ENCODE assay signal across 9 cellular contexts in the genomic region with DNA sequence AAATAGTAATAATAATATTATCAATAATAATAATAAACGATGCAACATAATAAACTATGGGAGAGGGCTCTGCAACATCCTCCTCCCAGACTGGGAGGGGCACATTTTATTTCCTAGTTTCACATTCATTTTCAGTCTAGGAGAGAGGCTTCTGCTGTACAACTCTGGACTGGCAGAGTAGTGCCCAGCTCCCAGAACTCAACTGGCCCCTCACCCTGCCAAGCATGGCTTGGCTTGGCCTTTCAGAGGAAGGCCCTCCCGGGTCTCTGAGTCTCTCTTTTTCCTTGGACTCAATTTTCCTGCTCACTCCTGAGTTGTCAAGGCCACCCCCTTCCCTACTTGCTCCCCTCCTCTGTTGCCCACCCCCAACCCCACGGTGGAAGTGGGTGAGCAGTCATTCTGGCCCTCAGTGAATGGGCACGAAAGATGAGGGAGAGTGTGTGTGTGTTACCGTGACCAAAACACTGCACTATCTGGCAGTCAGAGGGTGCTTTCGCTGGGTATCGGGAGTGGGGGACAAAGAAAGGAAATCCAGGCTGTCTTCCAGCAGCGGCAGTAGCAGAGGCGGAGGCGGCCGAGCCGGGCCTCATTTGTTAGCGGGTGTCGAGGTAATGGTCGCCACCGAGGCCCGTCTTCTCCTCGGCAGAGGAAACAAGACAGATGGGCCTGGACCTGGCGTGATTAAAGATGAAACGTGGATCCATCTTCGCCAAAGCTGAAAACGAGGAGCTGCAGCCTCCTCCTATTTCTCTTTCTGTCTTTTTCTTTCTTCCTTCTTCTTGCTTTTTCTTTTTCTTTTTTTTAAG. TPM values are rescaled to one million over a fixed set of nuclear protein-coding genes. Genes with fewer than 3 reads are reported as not detected.
DNase-seq lines count a peak whose midpoint lies in the region; ATAC-seq and TF ChIP-seq lines count a peak whose summit lies in the region.
"Had no signal": no experiment of that assay in that cellular context is flagged by ENCODE, and none has a peak within 500 bp of the region (broad histone marks: within the 10 kb centered on the region; RNA-seq: fewer than 3 reads in every experiment).

No MANE protein-coding gene starts in this region.

- no peak overlapping the region for H3K27ac ChIP-seq in OCI-LY3 (ENCODE audit: low read length)

- H3K9me3 ChIP-seq in Caco-2 (no peaks in the 10 kb centered on the region), OCI-LY3 (ENCODE audit: insufficient read depth, low read length) (no peaks in the 10 kb centered on the region)

- H3K4me1 Mint-ChIP-seq in Caco-2 (ENCODE audit: low read depth, unreplicated experiment) (peaks cover 22% of the 10 kb centered on the region), progenitor cell of endocrine pancreas (ENCODE audit: low read depth) (peaks cover 15% of the 10 kb centered on the region)

- H3K27me3 ChIP-seq in Caco-2 (replicated peaks; ENCODE audit: control insufficient read depth, insufficient read depth, low read length) (peaks cover 2% of the 10 kb centered on the region; the same call in 1 of the 2 replicates), OCI-LY3 (ENCODE audit: low read depth, low read length) (no peaks in the 10 kb centered on the region)

- POLR2A ChIA-PET in Caco-2 (lab: Charles Lee) = no interaction called here

- H4K20me1 ChIP-seq in OCI-LY3 (ENCODE audit: insufficient read depth, low read length) = peaks cover 4% of the 10 kb centered on the region; the same call in 1 of the 2 replicates

- no peak for TF ChIP-seq CTCF in Caco-2 (IDR thresholded peaks at IDR 0.05; ENCODE audit: insufficient read depth in 1 of 2, low read depth in 1 of 2, low read length in 1 of 2, severe bottlenecking in 1 of 2, unreplicated experiment in 1 of 2)
- TF ChIP-seq CTCF in OCI-LY3 (IDR thresholded peaks at IDR 0.05; ENCODE audit: low read depth, low read length) = no peak
- no peak for TF ChIP-seq CTCF in progenitor cell of endocrine pancreas (IDR thresholded peaks at IDR 0.05; ENCODE audit: unreplicated experiment)

- H3K4me2 ChIP-seq in OCI-LY3 (ENCODE audit: low read length) = peak overlapping the region; percentile 15; the same call in 1 of the 2 replicates

- H2AFZ ChIP-seq in OCI-LY3 (ENCODE audit: low read depth, low read length) = no peak overlapping the region

- BruUV-seq in Caco-2 (replicated peaks; lab: Mats Ljungman, UMichigan) = TSS peak; percentile 28

- peaks cover 30% of the 10 kb centered on the region for H3K4me1 ChIP-seq in Caco-2
- peaks cover 49% of the 10 kb centered on the region for H3K4me1 ChIP-seq in OCI-LY3 (ENCODE audit: low read length)

- H3K4me3 Mint-ChIP-seq in Caco-2 (ENCODE audit: unreplicated experiment) = no peak overlapping the region
- H3K4me3 Mint-ChIP-seq in progenitor cell of endocrine pancreas (ENCODE audit: low read depth) = peak overlapping the region; percentile 37

- H3K36me3 ChIP-seq in Caco-2 (ENCODE audit: control insufficient read depth, insufficient read depth, low read length) (no peaks in the 10 kb centered on the region), OCI-LY3 (replicated peaks; ENCODE audit: low read depth, low read length) (peaks cover 37% of the 10 kb centered on the region)

- no peak for ATAC-seq in GM21529 (IDR thresholded peaks at IDR 0.05; ENCODE audit: unreplicated experiment)

- no peak for TF ChIP-seq POLR2A in erythroblast (IDR thresholded peaks at IDR 0.05; ENCODE audit: low read length)

- H3K9ac ChIP-seq in OCI-LY3 (ENCODE audit: low read length) = no peak overlapping the region

- CTCF ChIA-PET in Caco-2 (lab: Charles Lee) = interaction anchor here (1.0 kb wide), 1 partner anchor 20 kb away, joined by 3 read pairs; no protein-coding TSS in a partner anchor

- DNase-seq in Caco-2 (no peak), erythroblast (lab: John Stamatoyannopoulos, UW) (peak; percentile 44 to 52), progenitor cell of endocrine pancreas (ENCODE audit: low spot score, unreplicated experiment) (no peak), DMS79 treated with DMSO at 0.1 percent for 48 hours (lab: John Stamatoyannopoulos, UW) (no peak), NCI-H1417 (lab: John Stamatoyannopoulos, UW) (no peak), DMS114 treated with DMSO at 0.1 percent for 48 hours (lab: John Stamatoyannopoulos, UW; ENCODE audit: unreplicated experiment) (no peak)
- DNase-seq: stimulated activated CD4-positive, alpha-beta T cell treated with anti-CD3 and anti-CD28 coated beads, Interleukin-2, amount 100 ng/mL, for 48 hours had no signal

- H3K9me3 Mint-ChIP-seq in Caco-2 (ENCODE audit: unreplicated experiment) = no peaks in the 10 kb centered on the region
- no peaks in the 10 kb centered on the region for H3K9me3 Mint-ChIP-seq in progenitor cell of endocrine pancreas (ENCODE audit: low read depth)

- no peak overlapping the region for H3K27ac Mint-ChIP-seq in Caco-2 (ENCODE audit: unreplicated experiment)
- H3K27ac Mint-ChIP-seq in progenitor cell of endocrine pancreas = peak overlapping the region; percentile 41

- peaks cover 4% of the 10 kb centered on the region for H3K36me3 Mint-ChIP-seq in Caco-2 (ENCODE audit: insufficient read depth, unreplicated experiment)
- H3K36me3 Mint-ChIP-seq in progenitor cell of endocrine pancreas (ENCODE audit: insufficient read depth) = no peaks in the 10 kb centered on the region

- H3K27me3 Mint-ChIP-seq in Caco-2 (ENCODE audit: insufficient read depth, unreplicated experiment) (peaks cover 12% of the 10 kb centered on the region), progenitor cell of endocrine pancreas (peaks cover 39% of the 10 kb centered on the region)

- H3K79me2 ChIP-seq in OCI-LY3 (ENCODE audit: low read length) = peaks cover 46% of the 10 kb centered on the region

- H3K4me3 ChIP-seq in Caco-2 (ENCODE audit: low read depth, low read length) (no peak overlapping the region), OCI-LY3 (ENCODE audit: low read length) (no peak overlapping the region)

- intact Hi-C loops in Caco-2 (cut with micrococcal nuclease; ENCODE audit: unreplicated experiment) = no loop called here

RNA-seq across cellular contexts. Expression of gene HOXB4, which starts 2.3 kb away (rescaled TPM):
- total RNA-seq in Caco-2 (2022) (3.4 and 3.9 TPM in 2 replicates), progenitor cell of endocrine pancreas (3.4 and 6.0 TPM in 2 replicates)

RNA-seq across cellular contexts. Expression of gene HOXB3, which starts 14.2 kb away (rescaled TPM):
- total RNA-seq in Caco-2 (2022) = 7.2 and 10.1 TPM in 2 replicates
- 19.4 and 32.1 TPM in 2 replicates for total RNA-seq in progenitor cell of endocrine pancreas

RNA-seq across cellular contexts. Expression of gene HOXB5, which starts 17.7 kb away (rescaled TPM):
- total RNA-seq in Caco-2 (2022) (not detected in 2 replicates), progenitor cell of endocrine pancreas (2.1 and 5.6 TPM in 2 replicates)

RNA-seq across cellular contexts. Expression of gene HOXB6, which starts 28.9 kb away (rescaled TPM):
- 1.8 and 1.9 TPM in 2 replicates for total RNA-seq in Caco-2 (2022)
- total RNA-seq in progenitor cell of endocrine pancreas = 0.96 and 3.1 TPM in 2 replicates

RNA-seq across cellular contexts. Expression of gene HOXB2, which starts 31.0 kb away (rescaled TPM):
- 0.65 and 1.1 TPM in 2 replicates for total RNA-seq in Caco-2 (2022)
- total RNA-seq in progenitor cell of endocrine pancreas = 15.2 and 19.8 TPM in 2 replicates

Comparison
In these comparisons a context has a peak if more than half of its experiments do, and no peak if none do; other contexts are left out.
1. DNase-seq: peak in erythroblast (2 of 2); none in Caco-2 (0 of 2), progenitor cell of endocrine pancreas (single experiment), DMS79 treated with DMSO at 0.1 percent for 48 hours (single experiment), NCI-H1417 (0 of 3) and DMS114 treated with DMSO at 0.1 percent for 48 hours (single experiment).